ENCODE assay signal across 27 cellular contexts in the genomic region with DNA sequence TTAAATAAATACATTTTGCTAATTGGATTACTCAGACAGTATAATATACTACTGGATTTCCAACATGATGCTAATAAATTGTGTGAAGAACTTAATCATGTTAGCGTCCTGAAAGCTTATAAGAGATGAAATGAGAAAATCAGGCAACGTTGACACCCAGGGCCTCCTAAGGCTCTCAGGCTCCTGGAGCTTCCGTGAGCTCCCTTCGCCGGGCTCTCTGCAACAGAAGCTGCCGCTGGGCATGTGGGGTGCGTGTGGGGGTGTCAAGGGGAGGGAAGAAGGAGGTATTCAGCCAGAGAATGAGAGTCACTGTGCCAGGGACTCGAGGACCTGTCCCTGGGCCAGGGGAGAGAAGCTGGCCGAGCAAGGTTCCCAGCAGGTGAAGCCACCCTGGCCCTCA.
"Had no signal": no experiment of that assay in that cellular context is flagged by ENCODE, and none has a peak within 500 bp of the region (broad histone marks: within the 10 kb centered on the region; RNA-seq: fewer than 3 reads in every experiment).

No MANE protein-coding gene starts in this region.

- H3K4me3 ChIP-seq: adrenal gland, body of pancreas, colonic mucosa, gastrocnemius medialis, left ventricle myocardium inferior, lung, mucosa of descending colon, spleen, testis, transverse colon had no signal

- H3K36me3 Mint-ChIP-seq: activated CD8-positive, alpha-beta memory T cell treated with anti-CD3 and anti-CD28 coated beads, Interleukin-2, amount 10 ng/mL, durations not matched to agents 7 days and 5 days; activated naive CD4-positive, alpha-beta T cell treated with anti-CD3 and anti-CD28 coated beads, Interleukin-2, amount 50 U/mL, for 72 hours had no signal

- H3K9me3 ChIP-seq: adrenal gland, body of pancreas, colonic mucosa, gastrocnemius medialis, left ventricle myocardium inferior, mucosa of descending colon, spleen, testis, transverse colon had no signal

- H3K4me1 ChIP-seq: adrenal gland, body of pancreas, colonic mucosa, gastrocnemius medialis, left ventricle myocardium inferior, parathyroid adenoma, testis, transverse colon had no signal

- H3K27me3 ChIP-seq: adrenal gland, colonic mucosa, gastrocnemius medialis, testis had no signal

- H3K36me3 ChIP-seq: adrenal gland, colonic mucosa, gastrocnemius medialis, left ventricle myocardium inferior, spleen, transverse colon had no signal

- H3K4me3 Mint-ChIP-seq: activated CD8-positive, alpha-beta memory T cell treated with anti-CD3 and anti-CD28 coated beads, Interleukin-2, amount 10 ng/mL, durations not matched to agents 7 days and 5 days; activated CD8-positive, alpha-beta T cell treated with anti-CD3 and anti-CD28 coated beads, Interleukin-2, amount 10 ng/mL, durations not matched to agents 7 days and 5 days; T-helper 2 cell treated with Interferon-gamma antibody and Interleukin-4, amounts not matched to agents 5 μg/mL and 100 μg/mL, for 36 hours had no signal

- H3K27ac Mint-ChIP-seq: activated CD8-positive, alpha-beta T cell treated with anti-CD3 and anti-CD28 coated beads, Interleukin-2, amount 10 ng/mL, durations not matched to agents 7 days and 5 days; activated naive CD4-positive, alpha-beta T cell treated with anti-CD3 and anti-CD28 coated beads, Interleukin-2, amount 50 U/mL, for 72 hours; T-helper 2 cell treated with Interferon-gamma antibody and Interleukin-4, amounts not matched to agents 5 μg/mL and 100 μg/mL, for 36 hours had no signal

- ATAC-seq: activated CD8-positive, alpha-beta memory T cell treated with anti-CD3 and anti-CD28 coated beads, Interleukin-2, amount 10 ng/mL, durations not matched to agents 7 days and 5 days; activated CD8-positive, alpha-beta T cell treated with anti-CD3 and anti-CD28 coated beads, Interleukin-2, amount 10 ng/mL, durations not matched to agents 7 days and 5 days; activated naive CD4-positive, alpha-beta T cell treated with anti-CD3 and anti-CD28 coated beads, Interleukin-2, amount 50 U/mL, for 72 hours; body of pancreas; gastrocnemius medialis; mucosa of descending colon; right cardiac atrium; stimulated activated naive CD8-positive, alpha-beta T cell treated with anti-CD3 and anti-CD28 coated beads, Interleukin-15, Interleukin-2, amounts not matched to agents 100 U/mL and 50 U/mL, for 24 hours had no signal

- DNase-seq: activated CD8-positive, alpha-beta memory T cell treated with anti-CD3 and anti-CD28 coated beads, Interleukin-2, amount 10 ng/mL, durations not matched to agents 7 days and 5 days; activated CD8-positive, alpha-beta T cell treated with anti-CD3 and anti-CD28 coated beads, Interleukin-2, amount 10 ng/mL, durations not matched to agents 7 days and 5 days; activated naive CD4-positive, alpha-beta T cell; activated T-cell treated with anti-CD3 and anti-CD28 coated beads, Interleukin-2, amount 50 U/mL, for 48 hours; adrenal gland; aorta; body of pancreas; cerebellar nuclear complex; colonic mucosa; effector CD8-positive, alpha-beta T cell; erythroblast; gastrocnemius medialis; glutamatergic neuron; islet precursor cell; left ventricle myocardium inferior; mucosa of descending colon; nucleus accumbens; spleen; stimulated activated CD4-positive, alpha-beta T cell treated with anti-CD3 and anti-CD28 coated beads, Interleukin-2, amount 100 ng/mL, for 48 hours; stimulated activated naive CD8-positive, alpha-beta T cell treated with anti-CD3 and anti-CD28 coated beads, Interleukin-15, Interleukin-2, amounts not matched to agents 100 U/mL and 50 U/mL, for 24 hours; testis; transverse colon had no signal

- H3K9me3 Mint-ChIP-seq: activated naive CD4-positive, alpha-beta T cell treated with anti-CD3 and anti-CD28 coated beads, Interleukin-2, amount 50 U/mL, for 72 hours; T-helper 2 cell treated with Interferon-gamma antibody and Interleukin-4, amounts not matched to agents 5 μg/mL and 100 μg/mL, for 36 hours had no signal

- H3K27ac ChIP-seq: adrenal gland, body of pancreas, colonic mucosa, gastrocnemius medialis, left ventricle myocardium inferior, parathyroid adenoma, testis, transverse colon had no signal
